9 cellular contexts compared by ENCODE assay signal in genomic region chr9:128628471-128629048, GRCh38. TPM values are rescaled to one million over a fixed set of nuclear protein-coding genes. Genes with fewer than 3 reads are reported as not detected.
DNase-seq lines count a peak whose midpoint lies in the region; ATAC-seq and TF ChIP-seq lines count a peak whose summit lies in the region.
"Had no signal": no experiment of that assay in that cellular context is flagged by ENCODE, and none has a peak within 500 bp of the region (broad histone marks: within the 10 kb centered on the region; RNA-seq: fewer than 3 reads in every experiment).

No MANE protein-coding gene starts in this region.

- H3K4me1 ChIP-seq in left lung (no peaks in the 10 kb centered on the region), thoracic aorta (ENCODE audit: control insufficient read depth in 1 of 2, low read depth in 2 of 2) (peaks cover 12 to 26% of the 10 kb centered on the region in 2 donors)

- no peaks in the 10 kb centered on the region for H3K9me3 ChIP-seq in left lung
- H3K9me3 ChIP-seq in thoracic aorta, result no peaks in the 10 kb centered on the region

- no peak overlapping the region for H3K27ac ChIP-seq in left lung
- peak overlapping the region; percentile 55 to 75 for H3K27ac ChIP-seq in thoracic aorta

- peaks cover 0 to 100% of the 10 kb centered on the region in 2 donors for H3K36me3 ChIP-seq in left lung
- peaks cover 87% of the 10 kb centered on the region for H3K36me3 ChIP-seq in thoracic aorta

- ATAC-seq in left lung (peak; percentile 59), thoracic aorta (ENCODE audit: insufficient number of reproducible peaks, low FRiP score, low read depth) (no peak)

- intact Hi-C loops in left lung (cut with DNase I), result no loop called here

- H3K4me3 ChIP-seq in left lung (no peak overlapping the region), thoracic aorta (no peak overlapping the region)

- no peak for TF ChIP-seq CTCF in left lung (IDR thresholded peaks at IDR 0.05)
- TF ChIP-seq CTCF in thoracic aorta (IDR thresholded peaks at IDR 0.05), result no peak

- H3K27me3 ChIP-seq in left lung (no peaks in the 10 kb centered on the region), thoracic aorta (replicated peaks; ENCODE audit: insufficient read depth) (no peaks in the 10 kb centered on the region)

- DNase-seq in HUDEP-2 (lab: John Stamatoyannopoulos, UW; ENCODE audit: unreplicated experiment in 76 of 76) (peak in 62 of 76 experiments; percentile 8 to 77 (median 42)), cerebellum (ENCODE audit: low spot score) (peak; percentile 85), left lung (peak in 1 of 2 donors; percentile 61), thoracic aorta (ENCODE audit: low spot score) (no peak), NCI-H524 treated with DMSO at 0.1 percent for 48 hours (lab: John Stamatoyannopoulos, UW) (no peak), NCI-H82 treated with DMSO at 0.1 percent for 48 hours (lab: John Stamatoyannopoulos, UW; ENCODE audit: unreplicated experiment) (no peak), epidermal melanocyte (ENCODE audit: insufficient read length, low spot score) (no peak), NCI-H2107 treated with DMSO at 0.1 percent for 48 hours (lab: John Stamatoyannopoulos, UW; ENCODE audit: unreplicated experiment) (no peak)
- DNase-seq: NCI-H2081 treated with DMSO at 0.1 percent for 48 hours had no signal

RNA-seq across cellular contexts. Expression of gene DYNC2I2, which starts 28.1 kb away (rescaled TPM):
- 33.4 TPM for total RNA-seq in cerebellum
- total RNA-seq in left lung, result 10 to 100 TPM; 52.7 to 55.4 TPM
- 10 to 100 TPM; 30.8 to 43.9 TPM for total RNA-seq in thoracic aorta

Comparison
In these comparisons a context has a peak if more than half of its experiments do, and no peak if none do; other contexts are left out.
1. DNase-seq: peak in HUDEP-2 (62 of 76) and cerebellum (single experiment); none in thoracic aorta (single experiment), NCI-H524 treated with DMSO at 0.1 percent for 48 hours (single experiment), NCI-H82 treated with DMSO at 0.1 percent for 48 hours (single experiment), epidermal melanocyte (single experiment) and NCI-H2107 treated with DMSO at 0.1 percent for 48 hours (single experiment).
2. H3K27ac ChIP-seq: peak in thoracic aorta (2 of 2); none in left lung (0 of 2).